ENCODE assay signal across 1 cellular context in genomic region chr17:44846206-44846605, GRCh38.
TF ChIP-seq lines count a peak whose summit lies in the region.

No MANE protein-coding gene starts in this region.

TF ChIP-seq in WTC11, 78 proteins besides CTCF, POLR2A, EP300 and RAD21:
- TF ChIP-seq ATF1 (CRISPR knock-in tag; IDR thresholded peaks at IDR 0.05): no peak
